ENCODE assay signal across 1 cellular context in genomic region chr14:26282578-26282977, GRCh38.
TF ChIP-seq lines count a peak whose summit lies in the region.

No MANE protein-coding gene starts in this region.

TF ChIP-seq in GM23338, 12 proteins besides CTCF, POLR2A, EP300 and RAD21 (continued from another document):
- TF ChIP-seq ZNF331 (CRISPR knock-in tag; IDR thresholded peaks at IDR 0.05; ENCODE audit: low read depth) = no peak
- TF ChIP-seq STAT1 (IDR thresholded peaks at IDR 0.05; ENCODE audit: unreplicated experiment) = no peak
- TF ChIP-seq CREB1 (CRISPR knock-in tag; IDR thresholded peaks at IDR 0.05; ENCODE audit: low read depth) = no peak
- TF ChIP-seq EZH2phosphoT487 (IDR thresholded peaks at IDR 0.05; ENCODE audit: unreplicated experiment) = no peak
- no peak for TF ChIP-seq ZNF462 (CRISPR knock-in tag; IDR thresholded peaks at IDR 0.05)
- TF ChIP-seq NANOG (IDR thresholded peaks at IDR 0.05; ENCODE audit: borderline replicate concordance) = no peak
